In genomic region chr21:41598561-41599511, GRCh38 we compare ENCODE assay signal across 22 cellular contexts.
DNase-seq lines count a peak whose midpoint lies in the region; ATAC-seq, FAIRE-seq and TF ChIP-seq lines count a peak whose summit lies in the region.
"Had no signal": no experiment of that assay in that cellular context is flagged by ENCODE, and none has a peak within 500 bp of the region (broad histone marks: within the 10 kb centered on the region; RNA-seq: fewer than 3 reads in every experiment).

No MANE protein-coding gene starts in this region.

- H3K27me3 Mint-ChIP-seq in Caco-2 (ENCODE audit: insufficient read depth, unreplicated experiment) (no peaks in the 10 kb centered on the region), endothelial cell (ENCODE audit: unreplicated experiment) (peaks cover 11% of the 10 kb centered on the region)

- POLR2A ChIA-PET in Caco-2 (lab: Charles Lee), result no interaction called here

- DNase-seq in Caco-2 (peak in 1 of 2 experiments; percentile 2), NAMALWA (ENCODE audit: low spot score) (peak; percentile 10), endothelial cell (ENCODE audit: low spot score) (no peak), pancreas (peak in 3 of 6 donors; percentile 32 to 46 (median 34)), DMS 273 treated with DMSO at 0.1 percent for 48 hours (lab: John Stamatoyannopoulos, UW) (no peak), superior temporal gyrus (ENCODE audit: extremely low spot score) (no peak), uterus (no peak)
- DNase-seq: activated CD8-positive, alpha-beta T cell treated with anti-CD3 and anti-CD28 coated beads, Interleukin-2, amount 10 ng/mL, durations not matched to agents 7 days and 5 days; foreskin fibroblast; left ventricle myocardium inferior; naive B cell; NCI-H1048; NCI-H2227 treated with DMSO at 0.1 percent for 48 hours; posterior cingulate gyrus; spleen; stimulated activated naive CD8-positive, alpha-beta T cell treated with anti-CD3 and anti-CD28 coated beads, Interleukin-15, Interleukin-2, amounts not matched to agents 100 U/mL and 50 U/mL, for 24 hours; T-helper 1 cell had no signal

- intact Hi-C loops in Caco-2 (cut with micrococcal nuclease; ENCODE audit: unreplicated experiment), result no loop called here
- intact Hi-C loops in pancreas (cut with DNase I), result no loop called here
- intact Hi-C loops in uterus (cut with DNase I; ENCODE audit: low total_unique reads), result no loop called here

- CTCF ChIA-PET in Caco-2 (lab: Charles Lee), result no interaction called here

- no TSS peak for BruUV-seq in Caco-2 (replicated peaks; lab: Mats Ljungman, UMichigan)

- H3K9me3 Mint-ChIP-seq in Caco-2 (ENCODE audit: unreplicated experiment), result no peaks in the 10 kb centered on the region
- no peaks in the 10 kb centered on the region for H3K9me3 Mint-ChIP-seq in endothelial cell (ENCODE audit: unreplicated experiment)
- H3K9me3 Mint-ChIP-seq: activated T-helper 17 cell treated with anti-CD3 and anti-CD28 coated beads, Interleukin-2, amount 50 U/mL, for 72 hours; central memory CD8-positive, alpha-beta T cell; naive B cell had no signal

- peak overlapping the region; percentile 48 for H3K27ac Mint-ChIP-seq in Caco-2 (ENCODE audit: unreplicated experiment)
- H3K27ac Mint-ChIP-seq in endothelial cell (ENCODE audit: unreplicated experiment), result peak overlapping the region; percentile 83
- H3K27ac Mint-ChIP-seq: activated CD8-positive, alpha-beta T cell treated with anti-CD3 and anti-CD28 coated beads, Interleukin-2, amount 10 ng/mL, durations not matched to agents 7 days and 5 days; activated T-helper 17 cell treated with anti-CD3 and anti-CD28 coated beads, Interleukin-2, amount 50 U/mL, for 72 hours had no signal

- H3K4me3 ChIP-seq in Caco-2 (ENCODE audit: low read depth, low read length) (no peak overlapping the region), pancreas (no peak overlapping the region), uterus (no peak overlapping the region)
- H3K4me3 ChIP-seq: left ventricle myocardium inferior, spleen had no signal

- no peak overlapping the region for H3K4me3 Mint-ChIP-seq in Caco-2 (ENCODE audit: unreplicated experiment)
- H3K4me3 Mint-ChIP-seq in endothelial cell (ENCODE audit: unreplicated experiment), result no peak overlapping the region
- H3K4me3 Mint-ChIP-seq: activated CD8-positive, alpha-beta T cell treated with anti-CD3 and anti-CD28 coated beads, Interleukin-2, amount 10 ng/mL, durations not matched to agents 7 days and 5 days; activated T-helper 17 cell treated with anti-CD3 and anti-CD28 coated beads, Interleukin-2, amount 50 U/mL, for 72 hours; central memory CD8-positive, alpha-beta T cell; naive B cell had no signal

- H3K36me3 Mint-ChIP-seq in Caco-2 (ENCODE audit: insufficient read depth, unreplicated experiment) (peaks cover 11% of the 10 kb centered on the region), endothelial cell (ENCODE audit: low read depth, unreplicated experiment) (no peaks in the 10 kb centered on the region)
- H3K36me3 Mint-ChIP-seq: naive B cell had no signal

- TF ChIP-seq POLR2A in uterus (IDR thresholded peaks at IDR 0.05), result no peak

- no peak for FAIRE-seq in pancreas (lab: Jason Lieb, UNC)
- FAIRE-seq: GM18507 had no signal

- peaks cover 29% of the 10 kb centered on the region for H3K4me1 Mint-ChIP-seq in Caco-2 (ENCODE audit: low read depth, unreplicated experiment)
- peaks cover 4% of the 10 kb centered on the region for H3K4me1 Mint-ChIP-seq in endothelial cell (ENCODE audit: unreplicated experiment)
- H3K4me1 Mint-ChIP-seq: central memory CD8-positive, alpha-beta T cell had no signal

- peak; percentile 48 to 69 (median 52) for ATAC-seq in pancreas
- ATAC-seq: activated CD8-positive, alpha-beta T cell treated with anti-CD3 and anti-CD28 coated beads, Interleukin-2, amount 10 ng/mL, durations not matched to agents 7 days and 5 days; activated T-helper 17 cell treated with anti-CD3 and anti-CD28 coated beads, Interleukin-2, amount 50 U/mL, for 72 hours; HCT116; Right ventricle myocardium inferior had no signal

- no peak overlapping the region for H3K27ac ChIP-seq in pancreas
- H3K27ac ChIP-seq in uterus, result no peak overlapping the region
- H3K27ac ChIP-seq: left ventricle myocardium inferior, spleen had no signal

- peaks cover 53% of the 10 kb centered on the region for H3K4me1 ChIP-seq in Caco-2
- H3K4me1 ChIP-seq in pancreas, result peaks cover 0 to 20% (median 4%) of the 10 kb centered on the region in 3 donors
- H3K4me1 ChIP-seq in uterus, result no peaks in the 10 kb centered on the region
- H3K4me1 ChIP-seq: left ventricle myocardium inferior had no signal

- TF ChIP-seq CTCF in Caco-2 (IDR thresholded peaks at IDR 0.05; ENCODE audit: insufficient read depth in 1 of 2, low read depth in 1 of 2, low read length in 1 of 2, severe bottlenecking in 1 of 2, unreplicated experiment in 1 of 2) (no peak), endothelial cell (IDR thresholded peaks at IDR 0.05; ENCODE audit: unreplicated experiment) (no peak), pancreas (IDR thresholded peaks at IDR 0.05) (no peak), uterus (IDR thresholded peaks at IDR 0.05) (no peak)

- 76% methylated on average over 21 of the region's 21 CpGs for WGBS in pancreas, 2 donors

- H3K27me3 ChIP-seq in Caco-2 (replicated peaks; ENCODE audit: control insufficient read depth, insufficient read depth, low read length) (no peaks in the 10 kb centered on the region), pancreas (no peaks in the 10 kb centered on the region), uterus (no peaks in the 10 kb centered on the region)

- H3K36me3 ChIP-seq in Caco-2 (ENCODE audit: control insufficient read depth, insufficient read depth, low read length) (no peaks in the 10 kb centered on the region; the same call in 1 of the 2 replicates), pancreas (no peaks in the 10 kb centered on the region), uterus (no peaks in the 10 kb centered on the region)
- H3K36me3 ChIP-seq: left ventricle myocardium inferior, spleen had no signal

- H3K9me3 ChIP-seq in Caco-2 (no peaks in the 10 kb centered on the region), pancreas (no peaks in the 10 kb centered on the region), uterus (no peaks in the 10 kb centered on the region)
- H3K9me3 ChIP-seq: left ventricle myocardium inferior, spleen had no signal
